30 cellular contexts compared by ENCODE assay signal in the genomic region with DNA sequence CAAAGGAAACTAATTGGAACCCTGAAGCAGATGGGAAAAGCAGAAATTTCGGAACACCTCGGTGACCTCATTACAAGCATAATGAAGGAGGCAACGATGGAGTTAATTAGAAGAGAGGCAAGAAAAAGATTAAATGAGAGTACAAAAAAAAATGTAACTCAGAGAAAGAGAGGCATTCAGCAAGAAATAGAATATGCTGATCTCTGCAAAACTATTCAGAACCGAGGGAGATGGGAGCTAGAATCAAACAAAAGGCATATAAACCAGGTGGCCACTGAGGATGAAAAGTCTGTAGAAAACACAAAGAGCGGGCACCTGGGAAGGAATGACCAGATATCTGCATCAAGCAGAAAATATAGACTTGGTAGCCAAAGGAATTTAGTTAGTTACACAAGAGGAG.
"Had no signal": no experiment of that assay in that cellular context is flagged by ENCODE, and none has a peak within 500 bp of the region (broad histone marks: within the 10 kb centered on the region; RNA-seq: fewer than 3 reads in every experiment).

No MANE protein-coding gene starts in this region.

- H3K4me1 ChIP-seq: left lung, lower lobe of right lung, right atrium auricular region, tibial nerve, uterus had no signal

- H3K27me3 ChIP-seq: left lung, ovary, right atrium auricular region, tibial nerve, uterus had no signal

- H3K27ac Mint-ChIP-seq: immature natural killer cell; mesothelial cell of epicardium; naive B cell; natural killer cell; nephron progenitor cell; progenitor cell of endocrine pancreas; stimulated activated memory B cell treated with anti-CD40 and anti-IgM and Interleukin-4, amounts not matched to agents 10 μg/mL and 1 μg/mL and 100 μg/mL, for 72 hours; stimulated activated naive CD8-positive, alpha-beta T cell treated with anti-CD3 and anti-CD28 coated beads, Interleukin-15, amount 100 ng/mL, for 72 hours; type B pancreatic cell had no signal

- H3K27ac ChIP-seq: left lung, lower lobe of right lung, ovary, right atrium auricular region, skin epidermis, tibial nerve, uterus had no signal

- ATAC-seq: left colon; left lung; lower lobe of right lung; natural killer cell; sciatic nerve; stimulated activated memory B cell treated with anti-CD40 and anti-IgM and Interleukin-4, amounts not matched to agents 10 μg/mL and 1 μg/mL and 100 μg/mL, for 72 hours; stimulated activated naive CD8-positive, alpha-beta T cell treated with anti-CD3 and anti-CD28 coated beads, Interleukin-15, amount 100 ng/mL, for 72 hours had no signal

- H3K36me3 ChIP-seq: left lung, lower lobe of right lung, ovary, right atrium auricular region, tibial nerve, uterus had no signal

- DNase-seq: hypothalamus; immature natural killer cell; kidney; left colon; left lung; lower lobe of right lung; mammary epithelial cell; mesenchymal stem cell; naive B cell; natural killer cell; nephron progenitor cell; ovary; stimulated activated CD4-positive, alpha-beta T cell treated with anti-CD3 and anti-CD28 coated beads, Interleukin-12 subunit alpha, Interleukin-12 subunit beta, amount 100 ng/mL, for 4 hours; stimulated activated CD4-positive, alpha-beta T cell treated with anti-CD3 and anti-CD28 coated beads, Interleukin-15, amount 100 ng/mL, for 24 hours; stimulated activated CD4-positive, alpha-beta T cell treated with anti-CD3 and anti-CD28 coated beads, Interleukin-2, amount 100 ng/mL, for 24 hours; stimulated activated CD4-positive, alpha-beta T cell treated with anti-CD3 and anti-CD28 coated beads, Interleukin-4, amount 100 ng/mL, for 1 hour; stimulated activated CD8-positive, alpha-beta memory T cell treated with anti-CD3 and anti-CD28 coated beads, Interleukin-4, amount 100 ng/mL, for 48 hours; stimulated activated naive CD4-positive, alpha-beta T cell treated with Interleukin-2 at 50 U/mL for 16 hours; stimulated activated naive CD8-positive, alpha-beta T cell treated with anti-CD3 and anti-CD28 coated beads, Interleukin-15, amount 100 ng/mL, for 72 hours; substantia nigra; uterus had no signal

- H3K4me1 Mint-ChIP-seq: immature natural killer cell; naive B cell; natural killer cell; nephron progenitor cell; stimulated activated memory B cell treated with anti-CD40 and anti-IgM and Interleukin-4, amounts not matched to agents 10 μg/mL and 1 μg/mL and 100 μg/mL, for 72 hours; stimulated activated naive CD8-positive, alpha-beta T cell treated with anti-CD3 and anti-CD28 coated beads, Interleukin-15, amount 100 ng/mL, for 72 hours had no signal

- H3K4me3 ChIP-seq: left lung, lower lobe of right lung, ovary, right atrium auricular region, skin epidermis, tibial nerve, uterus had no signal

- H3K9me3 Mint-ChIP-seq: immature natural killer cell; stimulated activated memory B cell treated with anti-CD40 and anti-IgM and Interleukin-4, amounts not matched to agents 10 μg/mL and 1 μg/mL and 100 μg/mL, for 72 hours; stimulated activated naive CD8-positive, alpha-beta T cell treated with anti-CD3 and anti-CD28 coated beads, Interleukin-15, amount 100 ng/mL, for 72 hours had no signal

- H3K27me3 Mint-ChIP-seq: progenitor cell of endocrine pancreas, type B pancreatic cell had no signal

- FAIRE-seq: islet of Langerhans, kidney had no signal

- H3K4me3 Mint-ChIP-seq: immature natural killer cell; mesothelial cell of epicardium; naive B cell; natural killer cell; nephron progenitor cell; stimulated activated memory B cell treated with anti-CD40 and anti-IgM and Interleukin-4, amounts not matched to agents 10 μg/mL and 1 μg/mL and 100 μg/mL, for 72 hours; stimulated activated naive CD8-positive, alpha-beta T cell treated with anti-CD3 and anti-CD28 coated beads, Interleukin-15, amount 100 ng/mL, for 72 hours; type B pancreatic cell had no signal

- H3K36me3 Mint-ChIP-seq: immature natural killer cell; mesothelial cell of epicardium; naive B cell; natural killer cell; stimulated activated memory B cell treated with anti-CD40 and anti-IgM and Interleukin-4, amounts not matched to agents 10 μg/mL and 1 μg/mL and 100 μg/mL, for 72 hours; type B pancreatic cell had no signal

- H3K9me3 ChIP-seq: left lung, lower lobe of right lung, ovary, right atrium auricular region, tibial nerve, uterus had no signal
